Comparison of ENCODE assay signal across 23 cellular contexts in the genomic region with DNA sequence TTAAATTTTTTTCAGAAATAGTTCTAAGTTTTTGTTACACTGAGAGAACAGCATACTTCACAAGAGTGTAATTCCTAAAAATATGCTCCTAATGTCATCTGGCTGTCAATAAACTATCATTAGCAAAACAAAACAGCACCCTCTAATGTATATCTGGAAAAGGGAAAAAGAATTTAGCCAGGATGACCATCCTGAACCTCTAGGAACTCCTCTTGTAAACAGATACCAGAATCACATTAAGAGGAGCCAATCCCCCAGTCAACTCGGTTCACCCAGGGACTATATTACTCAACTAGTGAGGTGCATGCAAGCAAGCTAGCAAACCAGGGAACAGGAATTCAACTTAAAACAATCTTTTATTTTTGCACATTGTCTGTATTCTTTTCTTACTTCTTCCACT.
A peak's percentile ranks its signal among the peaks of the same experiment; 100 is the strongest.
DNase-seq lines count a peak whose midpoint lies in the region; FAIRE-seq and TF ChIP-seq lines count a peak whose summit lies in the region.
"Had no signal": no experiment of that assay in that cellular context is flagged by ENCODE, and none has a peak within 500 bp of the region (broad histone marks: within the 10 kb centered on the region; RNA-seq: fewer than 3 reads in every experiment).

No MANE protein-coding gene starts in this region.

- H3K27ac ChIP-seq in SK-N-SH (ENCODE audit: low read depth in 2 of 2, low read length in 1 of 2) = 0 out of 4 replicates have a peak overlapping the region, but pooled peaks of 1 of the 2 experiments have one; percentile 7
- H3K27ac ChIP-seq in brain microvascular endothelial cell = no peak overlapping the region
- H3K27ac ChIP-seq in kidney (ENCODE audit: low read depth in 2 of 2, low read length in 2 of 2) = no peak overlapping the region
- H3K27ac ChIP-seq: Peyer's patch, SJSA1, suprapubic skin had no signal

- H3K4me1 ChIP-seq in SK-N-SH (ENCODE audit: control insufficient read depth in 1 of 2, insufficient read depth in 2 of 2, low read depth in 1 of 2, low read length in 1 of 2) (peaks cover 2 to 11% of the 10 kb centered on the region in 2 experiments; a peak in 3 of 4 replicates), kidney (ENCODE audit: control insufficient read depth in 1 of 2, insufficient read depth in 1 of 2, low read depth in 1 of 2, low read length in 2 of 2) (no peaks in the 10 kb centered on the region)
- H3K4me1 ChIP-seq: Peyer's patch, suprapubic skin had no signal

- TF ChIP-seq RAD21 in SK-N-SH (IDR thresholded peaks at IDR 0.05; ENCODE audit: low read length) = peak; percentile 28

- H3K36me3 ChIP-seq in SK-N-SH (replicated peaks in 1 of 2; ENCODE audit: control insufficient read depth in 1 of 2, insufficient read depth in 2 of 2, low read length in 1 of 2) (peaks cover 14% of the 10 kb centered on the region in 2 experiments), brain microvascular endothelial cell (replicated peaks) (no peaks in the 10 kb centered on the region), kidney (ENCODE audit: control insufficient read depth in 1 of 2, insufficient read depth in 2 of 2, low read length in 2 of 2) (no peaks in the 10 kb centered on the region)
- H3K36me3 ChIP-seq: Peyer's patch had no signal

- H3K27me3 ChIP-seq in SK-N-SH (ENCODE audit: insufficient read depth) (no peaks in the 10 kb centered on the region), brain microvascular endothelial cell (replicated peaks) (no peaks in the 10 kb centered on the region)
- H3K27me3 ChIP-seq: Peyer's patch, SJSA1, suprapubic skin had no signal

- no peaks in the 10 kb centered on the region for H3F3A ChIP-seq in SK-N-SH (replicated peaks; ENCODE audit: insufficient read depth)

- FAIRE-seq in kidney (lab: Jason Lieb, UNC) = no peak
- FAIRE-seq: colon had no signal

- no peak overlapping the region for H2AFZ ChIP-seq in SK-N-SH (ENCODE audit: low read depth)

- DNase-seq in AG04449 (ENCODE audit: low read depth, low spot score) (peak; percentile 49), EL (peak; percentile 46), SK-N-SH (no peak), fibroblast of villous mesenchyme (ENCODE audit: low read depth) (peak; percentile 47), brain microvascular endothelial cell (no peak), ACHN (no peak), kidney (no peak)
- no peak for DNase-seq in activated CD4-positive, CD25-positive, alpha-beta regulatory T cell (lab: John Stamatoyannopoulos, UW)
- DNase-seq: activated CD4-positive, alpha-beta T cell treated with anti-CD3 and anti-CD28 coated beads, Interleukin-2, amount 10 ng/mL, durations not matched to agents 7 days and 5 days; activated naive CD8-positive, alpha-beta T cell treated with anti-CD3 and anti-CD28 coated beads, Interleukin-2, amount 10 ng/mL, durations not matched to agents 7 days and 5 days; CD8-positive, alpha-beta memory T cell; effector memory CD4-positive, alpha-beta T cell; GF-D8; NCI-H1436 treated with DMSO at 0.1 percent for 48 hours; NCI-H2171; NCI-H524; Peyer's patch; posterior cingulate gyrus; stimulated activated CD4-positive, alpha-beta T cell treated with anti-CD3 and anti-CD28 coated beads, Interleukin-1b, Interleukin-23, amount 100 ng/mL, for 48 hours; T-helper 17 cell had no signal

- intact Hi-C loops in kidney (cut with DNase I) = no loop called here

- H3K4me2 ChIP-seq in SK-N-SH = no peak overlapping the region

- H3K79me2 ChIP-seq in SK-N-SH (ENCODE audit: insufficient read depth) = no peaks in the 10 kb centered on the region; the same call in 1 of the 2 replicates

- TF ChIP-seq EP300 in SK-N-SH (IDR thresholded peaks at IDR 0.05; ENCODE audit: borderline replicate concordance in 1 of 2, low read depth in 1 of 2, low read length in 1 of 2) = no peak

- no peak for TF ChIP-seq CTCF in AG04449 (IDR thresholded peaks at IDR 0.05; ENCODE audit: insufficient read depth, low read length, missing control alignments)
- TF ChIP-seq CTCF in SK-N-SH (IDR thresholded peaks at IDR 0.05) = no peak
- no peak for TF ChIP-seq CTCF in fibroblast of villous mesenchyme (IDR thresholded peaks at IDR 0.05; ENCODE audit: insufficient read depth, low read depth, low read length)
- TF ChIP-seq CTCF in brain microvascular endothelial cell (IDR thresholded peaks at IDR 0.05; ENCODE audit: low read depth, low read length, missing control alignments) = no peak
- no peak for TF ChIP-seq CTCF in kidney (IDR thresholded peaks at IDR 0.05; ENCODE audit: borderline replicate concordance, extremely low read depth, insufficient read depth)

- H3K9me3 ChIP-seq in SK-N-SH = no peaks in the 10 kb centered on the region
- no peaks in the 10 kb centered on the region for H3K9me3 ChIP-seq in kidney (ENCODE audit: control insufficient read depth in 1 of 2, low read length in 2 of 2)
- H3K9me3 ChIP-seq: Peyer's patch, SJSA1, suprapubic skin had no signal

- no peak overlapping the region for H3K9ac ChIP-seq in SK-N-SH
- H3K9ac ChIP-seq in kidney (ENCODE audit: low read length in 2 of 2) = no peak overlapping the region

- H3K4me3 ChIP-seq in AG04449 (ENCODE audit: low read depth, low read length) = no peak overlapping the region
- H3K4me3 ChIP-seq in SK-N-SH (ENCODE audit: low read depth in 2 of 2, low read length in 1 of 2) = no peak overlapping the region
- no peak overlapping the region for H3K4me3 ChIP-seq in fibroblast of villous mesenchyme (ENCODE audit: low read depth, low read length)
- H3K4me3 ChIP-seq in brain microvascular endothelial cell (ENCODE audit: low read depth, low read length) = no peak overlapping the region
- H3K4me3 ChIP-seq in kidney (ENCODE audit: low read length in 2 of 2) = no peak overlapping the region
- H3K4me3 ChIP-seq: Peyer's patch, SJSA1, suprapubic skin had no signal

- in situ Hi-C loops in brain microvascular endothelial cell (cut with HindIII; ENCODE audit: low pct_ligation_motif_present, low sequenced_read_pairs) = no loop called here
- in situ Hi-C loops in ACHN (cut with HindIII; ENCODE audit: low pct_ligation_motif_present, low pct_unique_long_range_greater_than_20kb, low sequenced_read_pairs) = no loop called here

- CTCF ChIA-PET in AG04449 (lab: Yijun Ruan, JAX) = interaction anchor here (0.7 to 5.6 kb wide), 3 partner anchors 12 to 131 kb away, joined by 3 to 29 read pairs (median 3); a partner anchor contains a TSS
- CTCF ChIA-PET in SK-N-SH (lab: Yijun Ruan, JAX) = interaction anchor here (1.3 to 1.5 kb wide), 2 partner anchors 9 to 130 kb away, joined by 3 to 4 read pairs; a partner anchor contains a TSS

- POLR2A ChIA-PET in AG04449 (lab: Yijun Ruan, JAX) = no interaction called here
- POLR2A ChIA-PET in SK-N-SH (lab: Yijun Ruan, JAX) = no interaction called here

- H3K9me2 ChIP-seq in SK-N-SH = no peaks in the 10 kb centered on the region

- WGBS in SK-N-SH (ENCODE audit: low lambda C conversion rate) = 79% methylated on average over 1 of the region's 1 CpG

- no peaks in the 10 kb centered on the region for H4K20me1 ChIP-seq in SK-N-SH (ENCODE audit: insufficient read depth)

TF ChIP-seq in SK-N-SH, 30 proteins besides CTCF, POLR2A, EP300 and RAD21:
- TF ChIP-seq FOSL2 (IDR thresholded peaks at IDR 0.05; ENCODE audit: borderline replicate concordance, low read depth) = no peak
- TF ChIP-seq MXI1 (IDR thresholded peaks at IDR 0.05; ENCODE audit: low read depth, low read length) = no peak
- TF ChIP-seq RXRA (IDR thresholded peaks at IDR 0.05; ENCODE audit: borderline replicate concordance, low read depth) = no peak
- no peak for TF ChIP-seq NFIC (IDR thresholded peaks at IDR 0.05; ENCODE audit: borderline replicate concordance)
- TF ChIP-seq, protein P1, sequence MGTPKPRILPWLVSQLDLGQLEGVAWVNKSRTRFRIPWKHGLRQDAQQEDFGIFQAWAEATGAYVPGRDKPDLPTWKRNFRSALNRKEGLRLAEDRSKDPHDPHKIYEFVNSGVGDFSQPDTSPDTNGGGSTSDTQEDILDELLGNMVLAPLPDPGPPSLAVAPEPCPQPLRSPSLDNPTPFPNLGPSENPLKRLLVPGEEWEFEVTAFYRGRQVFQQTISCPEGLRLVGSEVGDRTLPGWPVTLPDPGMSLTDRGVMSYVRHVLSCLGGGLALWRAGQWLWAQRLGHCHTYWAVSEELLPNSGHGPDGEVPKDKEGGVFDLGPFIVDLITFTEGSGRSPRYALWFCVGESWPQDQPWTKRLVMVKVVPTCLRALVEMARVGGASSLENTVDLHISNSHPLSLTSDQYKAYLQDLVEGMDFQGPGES (IDR thresholded peaks at IDR 0.05; ENCODE audit: low read depth, low read length) = no peak
- TF ChIP-seq RFX5 (IDR thresholded peaks at IDR 0.05; ENCODE audit: low read length) = no peak
- no peak for TF ChIP-seq FOXM1 (IDR thresholded peaks at IDR 0.05; ENCODE audit: low read depth)
- TF ChIP-seq SIN3A (IDR thresholded peaks at IDR 0.05; ENCODE audit: borderline replicate concordance, low read depth, low read length) = no peak
- no peak for TF ChIP-seq GATA2 (CRISPR knock-in tag; IDR thresholded peaks at IDR 0.05)
- no peak for TF ChIP-seq RCOR1 (IDR thresholded peaks at IDR 0.05; ENCODE audit: low read length)
- no peak for TF ChIP-seq CHD2 (IDR thresholded peaks at IDR 0.05; ENCODE audit: low read length, partially characterized antibody)
- TF ChIP-seq YY1 (IDR thresholded peaks at IDR 0.05; ENCODE audit: low read depth) = no peak
- TF ChIP-seq EZH2phosphoT487 (IDR thresholded peaks at IDR 0.05; ENCODE audit: borderline replicate concordance, low read depth) = no peak
- TF ChIP-seq ELF1 (IDR thresholded peaks at IDR 0.05) = no peak
- no peak for TF ChIP-seq TAF1 (IDR thresholded peaks at IDR 0.05; ENCODE audit: borderline replicate concordance, low read depth, low read length)
- TF ChIP-seq, protein P2, sequence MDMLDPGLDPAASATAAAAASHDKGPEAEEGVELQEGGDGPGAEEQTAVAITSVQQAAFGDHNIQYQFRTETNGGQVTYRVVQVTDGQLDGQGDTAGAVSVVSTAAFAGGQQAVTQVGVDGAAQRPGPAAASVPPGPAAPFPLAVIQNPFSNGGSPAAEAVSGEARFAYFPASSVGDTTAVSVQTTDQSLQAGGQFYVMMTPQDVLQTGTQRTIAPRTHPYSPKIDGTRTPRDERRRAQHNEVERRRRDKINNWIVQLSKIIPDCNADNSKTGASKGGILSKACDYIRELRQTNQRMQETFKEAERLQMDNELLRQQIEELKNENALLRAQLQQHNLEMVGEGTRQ (IDR thresholded peaks at IDR 0.05; ENCODE audit: borderline replicate concordance, low read depth, low read length) = no peak
- TF ChIP-seq, protein P3, sequence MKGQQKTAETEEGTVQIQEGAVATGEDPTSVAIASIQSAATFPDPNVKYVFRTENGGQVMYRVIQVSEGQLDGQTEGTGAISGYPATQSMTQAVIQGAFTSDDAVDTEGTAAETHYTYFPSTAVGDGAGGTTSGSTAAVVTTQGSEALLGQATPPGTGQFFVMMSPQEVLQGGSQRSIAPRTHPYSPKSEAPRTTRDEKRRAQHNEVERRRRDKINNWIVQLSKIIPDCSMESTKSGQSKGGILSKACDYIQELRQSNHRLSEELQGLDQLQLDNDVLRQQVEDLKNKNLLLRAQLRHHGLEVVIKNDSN (IDR thresholded peaks at IDR 0.05; ENCODE audit: borderline replicate concordance, low read depth) = no peak

Comparison
In these comparisons a context has a peak if more than half of its experiments do, and no peak if none do; other contexts are left out.
1. DNase-seq: peak in AG04449 (single experiment), EL (single experiment) and fibroblast of villous mesenchyme (single experiment); none in SK-N-SH (single experiment), brain microvascular endothelial cell (single experiment), ACHN (single experiment), activated CD4-positive, CD25-positive, alpha-beta regulatory T cell (0 of 4) and kidney (single experiment).